Comparison of ENCODE assay signal across 10 cellular contexts in the genomic region with DNA sequence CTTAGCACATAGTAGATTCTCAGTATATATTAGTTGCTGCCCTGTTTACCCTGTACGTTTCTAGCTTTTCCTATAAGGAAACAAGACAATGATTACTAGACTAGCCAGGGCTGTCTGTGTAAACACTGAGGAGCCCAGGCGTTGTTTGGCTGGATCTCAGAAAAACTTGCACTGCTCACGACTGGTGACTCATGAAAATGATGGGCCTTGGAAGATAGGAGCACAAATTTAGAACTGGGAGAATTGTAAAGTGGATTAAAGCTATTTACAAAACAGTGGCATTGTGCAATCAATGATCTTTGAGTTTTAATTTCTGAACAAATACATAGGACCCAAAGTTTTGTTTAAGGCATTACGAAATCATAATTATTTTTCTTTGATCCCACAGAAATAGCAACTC.
DNase-seq lines count a peak whose midpoint lies in the region; ATAC-seq and TF ChIP-seq lines count a peak whose summit lies in the region.
"Had no signal": no experiment of that assay in that cellular context is flagged by ENCODE, and none has a peak within 500 bp of the region (broad histone marks: within the 10 kb centered on the region; RNA-seq: fewer than 3 reads in every experiment).

No MANE protein-coding gene starts in this region.

- H3K4me1 Mint-ChIP-seq in MCF 10A (ENCODE audit: insufficient read depth, unreplicated experiment): peaks cover 41% of the 10 kb centered on the region
- peaks cover 4% of the 10 kb centered on the region for H3K4me1 Mint-ChIP-seq in activated T-cell treated with anti-CD3 and anti-CD28 coated beads, Interleukin-2, amount 50 U/mL, for 24 hours (ENCODE audit: low read depth)
- no peaks in the 10 kb centered on the region for H3K4me1 Mint-ChIP-seq in T-cell

- H3K9me3 Mint-ChIP-seq in MCF 10A (ENCODE audit: unreplicated experiment): peaks cover 7% of the 10 kb centered on the region
- no peaks in the 10 kb centered on the region for H3K9me3 Mint-ChIP-seq in activated T-cell treated with anti-CD3 and anti-CD28 coated beads, Interleukin-2, amount 50 U/mL, for 24 hours
- no peaks in the 10 kb centered on the region for H3K9me3 Mint-ChIP-seq in T-cell

- H3K27me3 Mint-ChIP-seq in MCF 10A (ENCODE audit: insufficient read depth, unreplicated experiment) (no peaks in the 10 kb centered on the region), T-cell (peaks cover 0 to 4% of the 10 kb centered on the region in 2 donors)
- H3K27me3 Mint-ChIP-seq in activated T-cell treated with anti-CD3 and anti-CD28 coated beads, Interleukin-2, amount 50 U/mL, for 24 hours: no peaks in the 10 kb centered on the region

- CTCF ChIA-PET in MCF 10A (lab: Yijun Ruan, JAX): interaction anchor here (0.6 to 1.9 kb wide), 6 partner anchors 14 to 361 kb away, joined by 3 to 11 read pairs (median 4); no protein-coding TSS in a partner anchor
- CTCF ChIA-PET in T-cell (lab: Charles Lee): interaction anchor here in 1 of 2 donors (0.6 kb wide), 1 partner anchor 288 kb away, joined by 3 read pairs; no protein-coding TSS in a partner anchor

- H3K27ac Mint-ChIP-seq in MCF 10A (ENCODE audit: low read depth, unreplicated experiment) (peak overlapping the region; percentile 71), T-cell (no peak overlapping the region)
- H3K27ac Mint-ChIP-seq in activated T-cell treated with anti-CD3 and anti-CD28 coated beads, Interleukin-2, amount 50 U/mL, for 24 hours: no peak overlapping the region

- ATAC-seq in GM21390 (IDR thresholded peaks at IDR 0.05; ENCODE audit: unreplicated experiment) (no peak), T-cell (replicated peaks in 1 of 4) (no peak)

- peak; percentile 61 for DNase-seq in H4 (ENCODE audit: low spot score)
- peak; percentile 86 for DNase-seq in MCF 10A (ENCODE audit: unreplicated experiment)
- peak; percentile 81 for DNase-seq in kidney glomerular epithelial cell (lab: John Stamatoyannopoulos, UW)
- DNase-seq in smooth muscle cell of the brain vasculature (ENCODE audit: low read depth, low spot score): peak; percentile 40
- no peak for DNase-seq in SW 1271 (lab: John Stamatoyannopoulos, UW)
- DNase-seq in activated T-cell treated with anti-CD3 and anti-CD28 coated beads, Interleukin-2, amount 50 U/mL, for 24 hours: no peak
- no peak for DNase-seq in T-cell
- DNase-seq: NCI-H1694, small intestine had no signal

- BruUV-seq in MCF 10A (replicated peaks; lab: Mats Ljungman, UMichigan): no TSS peak

- H3K36me3 Mint-ChIP-seq in MCF 10A (ENCODE audit: insufficient read depth, unreplicated experiment): no peaks in the 10 kb centered on the region
- no peaks in the 10 kb centered on the region for H3K36me3 Mint-ChIP-seq in activated T-cell treated with anti-CD3 and anti-CD28 coated beads, Interleukin-2, amount 50 U/mL, for 24 hours (ENCODE audit: low read depth)
- no peaks in the 10 kb centered on the region for H3K36me3 Mint-ChIP-seq in T-cell

- intact Hi-C loops in MCF 10A (cut with micrococcal nuclease): no loop called here

- H3K4me3 Mint-ChIP-seq in MCF 10A (ENCODE audit: unreplicated experiment) (peak overlapping the region; percentile 7), T-cell (no peak overlapping the region)
- H3K4me3 Mint-ChIP-seq in activated T-cell treated with anti-CD3 and anti-CD28 coated beads, Interleukin-2, amount 50 U/mL, for 24 hours: no peak overlapping the region

- TF ChIP-seq CTCF in MCF 10A (IDR thresholded peaks at IDR 0.05; ENCODE audit: unreplicated experiment): no peak

- POLR2A ChIA-PET in MCF 10A (lab: Yijun Ruan, JAX) (interaction anchor here (0.6 to 4.8 kb wide), 19 partner anchors 10 to 444 kb away, joined by 3 to 37 read pairs (median 4); partner anchors contain the start of gene SESN3), T-cell (lab: Charles Lee) (no interaction called here)

Comparison
In these comparisons a context has a peak if more than half of its experiments do, and no peak if none do; other contexts are left out.
1. DNase-seq: peak in H4 (single experiment), MCF 10A (single experiment), kidney glomerular epithelial cell (single experiment) and smooth muscle cell of the brain vasculature (single experiment); none in SW 1271 (0 of 2), activated T-cell treated with anti-CD3 and anti-CD28 coated beads, Interleukin-2, amount 50 U/mL, for 24 hours (single experiment) and T-cell (0 of 34).